Comparison of ENCODE assay signal across 28 cellular contexts in genomic region chr12:59654061-59654460, GRCh38.
"Had no signal": no experiment of that assay in that cellular context is flagged by ENCODE, and none has a peak within 500 bp of the region (broad histone marks: within the 10 kb centered on the region; RNA-seq: fewer than 3 reads in every experiment).

No MANE protein-coding gene starts in this region.

- H3K27ac ChIP-seq: hepatocyte, left lung, neural progenitor cell, neutrophil, right atrium auricular region, right lobe of liver, suprapubic skin, thoracic aorta, tibial artery, upper lobe of right lung had no signal

- H3K9me3 ChIP-seq: left lung, neutrophil, right atrium auricular region, right lobe of liver, suprapubic skin, thoracic aorta, tibial artery, upper lobe of right lung had no signal

- ATAC-seq: left colon; left lung; natural killer cell; right lobe of liver; stimulated activated effector memory CD8-positive, alpha-beta T cell treated with anti-CD3 and anti-CD28 coated beads, Interleukin-12 subunit alpha, Interleukin-12 subunit beta, amount 100 ng/mL, for 72 hours; upper lobe of right lung had no signal

- H3K79me2 ChIP-seq: hepatocyte had no signal

- H3K27me3 Mint-ChIP-seq: naive B cell; progenitor cell of endocrine pancreas; stimulated activated naive CD8-positive, alpha-beta T cell treated with anti-CD3 and anti-CD28 coated beads, Interleukin-15, Interleukin-2, amounts not matched to agents 100 ng/mL and 50 ng/mL, for 24 hours had no signal

- H3K27me3 ChIP-seq: hepatocyte, left lung, neural progenitor cell, neutrophil, right atrium auricular region, right lobe of liver, suprapubic skin, tibial artery, upper lobe of right lung had no signal

- H3K4me1 ChIP-seq: neural progenitor cell, upper lobe of right lung had no signal

- FAIRE-seq: keratinocyte, urothelium cell line had no signal

- H3K36me3 Mint-ChIP-seq: mesothelial cell of epicardium; natural killer cell; neural progenitor cell; stimulated activated effector memory CD8-positive, alpha-beta T cell treated with anti-CD3 and anti-CD28 coated beads, Interleukin-12 subunit alpha, Interleukin-12 subunit beta, amount 100 ng/mL, for 72 hours had no signal

- H3K4me3 ChIP-seq: hepatocyte, left lung, lung, neural progenitor cell, right atrium auricular region, right lobe of liver, suprapubic skin, thoracic aorta, tibial artery, upper lobe of right lung had no signal

- H3K4me2 ChIP-seq: hepatocyte, neural progenitor cell had no signal

- H3K27ac Mint-ChIP-seq: mesothelial cell of epicardium; naive B cell; natural killer cell; nephron progenitor cell; neural progenitor cell; progenitor cell of endocrine pancreas; stimulated activated effector memory CD8-positive, alpha-beta T cell treated with anti-CD3 and anti-CD28 coated beads, Interleukin-12 subunit alpha, Interleukin-12 subunit beta, amount 100 ng/mL, for 72 hours; stimulated activated naive CD8-positive, alpha-beta T cell treated with anti-CD3 and anti-CD28 coated beads, Interleukin-15, Interleukin-2, amounts not matched to agents 100 ng/mL and 50 ng/mL, for 24 hours had no signal

- H3K36me3 ChIP-seq: left lung, neural progenitor cell, neutrophil, right atrium auricular region, right lobe of liver, thoracic aorta, upper lobe of right lung had no signal

- H3K9ac ChIP-seq: neural progenitor cell had no signal

- H3K9me3 Mint-ChIP-seq: mesothelial cell of epicardium; naive B cell; natural killer cell; nephron progenitor cell; neural progenitor cell; stimulated activated effector memory CD8-positive, alpha-beta T cell treated with anti-CD3 and anti-CD28 coated beads, Interleukin-12 subunit alpha, Interleukin-12 subunit beta, amount 100 ng/mL, for 72 hours had no signal

- H2AFZ ChIP-seq: hepatocyte, neural progenitor cell had no signal

- H3K4me3 Mint-ChIP-seq: mesothelial cell of epicardium; naive B cell; natural killer cell; nephron progenitor cell; neural progenitor cell; stimulated activated effector memory CD8-positive, alpha-beta T cell treated with anti-CD3 and anti-CD28 coated beads, Interleukin-12 subunit alpha, Interleukin-12 subunit beta, amount 100 ng/mL, for 72 hours; stimulated activated naive CD8-positive, alpha-beta T cell treated with anti-CD3 and anti-CD28 coated beads, Interleukin-15, Interleukin-2, amounts not matched to agents 100 ng/mL and 50 ng/mL, for 24 hours had no signal

- DNase-seq: left colon; left lung; mesendoderm; naive B cell; natural killer cell; nephron progenitor cell; occipital lobe; right lobe of liver; stimulated activated CD4-positive, alpha-beta T cell treated with anti-CD3 and anti-CD28 coated beads, Interleukin-12 subunit alpha, Interleukin-12 subunit beta, amount 100 ng/mL, for 4 hours; stimulated activated CD4-positive, alpha-beta T cell treated with anti-CD3 and anti-CD28 coated beads, Interleukin-15, amount 100 ng/mL, for 24 hours; stimulated activated CD4-positive, alpha-beta T cell treated with anti-CD3 and anti-CD28 coated beads, Interleukin-4, amount 100 ng/mL, for 24 hours; stimulated activated naive CD4-positive, alpha-beta T cell; tibial artery; trophoblast cell; upper lobe of right lung had no signal

- H3K4me1 Mint-ChIP-seq: nephron progenitor cell, neural progenitor cell had no signal
